ENCODE assay signal across 14 cellular contexts in genomic region chr16:1290032-1290431, GRCh38. TPM values are rescaled to one million over a fixed set of nuclear protein-coding genes. Genes with fewer than 3 reads are reported as not detected.
DNase-seq lines count a peak whose midpoint lies in the region; ATAC-seq and TF ChIP-seq lines count a peak whose summit lies in the region.
"Had no signal": no experiment of that assay in that cellular context is flagged by ENCODE, and none has a peak within 500 bp of the region (broad histone marks: within the 10 kb centered on the region; RNA-seq: fewer than 3 reads in every experiment).

No MANE protein-coding gene starts in this region.

- H3K4me1 ChIP-seq in ES-I3 (ENCODE audit: insufficient read depth, low read length) (peaks cover 4% of the 10 kb centered on the region; the same call in 1 of the 2 replicates), gastroesophageal sphincter (peaks cover 0 to 20% (median 0%) of the 10 kb centered on the region in 3 donors)

- TF ChIP-seq EP300 in gastroesophageal sphincter (IDR thresholded peaks at IDR 0.05) = no peak

- H3K9ac ChIP-seq in ES-I3 (ENCODE audit: low read depth, low read length) = peak overlapping the region; percentile 51; the same call in 1 of the 2 replicates

- no peak for ATAC-seq in left lobe of liver
- no peak for ATAC-seq in HG02970 (IDR thresholded peaks at IDR 0.05; ENCODE audit: low FRiP score, unreplicated experiment)
- no peak for ATAC-seq in gastroesophageal sphincter
- ATAC-seq: Right ventricle myocardium inferior had no signal

- TF ChIP-seq POLR2A in gastroesophageal sphincter (IDR thresholded peaks at IDR 0.05) = no peak

- H3K27me3 ChIP-seq in gastroesophageal sphincter = peaks cover 95% of the 10 kb centered on the region

- no peak for TF ChIP-seq CTCF in gastroesophageal sphincter (IDR thresholded peaks at IDR 0.05)

- DNase-seq in SKM-1 (lab: John Stamatoyannopoulos, UW; ENCODE audit: unreplicated experiment) (peak; percentile 43), left lobe of liver (ENCODE audit: low spot score) (peak; percentile 46), RPMI8226 (no peak)
- DNase-seq: activated CD4-positive, alpha-beta T cell treated with anti-CD3 and anti-CD28 coated beads for 4 hours; activated T-cell treated with anti-CD3 and anti-CD28 coated beads, Interleukin-2, amount 50 U/mL, for 1 hour; ovary; T-helper 9 cell had no signal

- no peak overlapping the region for H3K4me3 ChIP-seq in gastroesophageal sphincter
- H3K4me3 ChIP-seq: ovary had no signal

- H3K9me3 ChIP-seq in ES-I3 (ENCODE audit: control insufficient read depth, insufficient read depth, low read length) (no peaks in the 10 kb centered on the region), gastroesophageal sphincter (no peaks in the 10 kb centered on the region)
- H3K9me3 ChIP-seq: ovary had no signal

- H3K27ac ChIP-seq in gastroesophageal sphincter = no peak overlapping the region
- H3K27ac ChIP-seq: ovary had no signal

- H3K36me3 ChIP-seq in ES-I3 (ENCODE audit: insufficient read depth, low read length) (no peaks in the 10 kb centered on the region), gastroesophageal sphincter (no peaks in the 10 kb centered on the region)
- H3K36me3 ChIP-seq: ovary had no signal

- no CpG with 5 or more reads among the region's 18 CpGs for WGBS in gastroesophageal sphincter (ENCODE audit: low coverage in 1 of 2), 2 donors

RNA-seq across cellular contexts. Expression of gene UBE2I, which starts 19.4 kb away (rescaled TPM):
- 28.0 TPM for total RNA-seq in left lobe of liver
- total RNA-seq in gastroesophageal sphincter = 10 to 100 TPM; 53.3 to 95.9 (median 76.9) TPM

RNA-seq across cellular contexts. Expression of gene TPSD1, which starts 34.2 kb away (rescaled TPM):
- not detected for total RNA-seq in left lobe of liver
- 1 to 10 TPM in 3 of 4 donors, not detected in 1; 2.8 to 6.4 (median 3.7) TPM for total RNA-seq in gastroesophageal sphincter
- total RNA-seq: glomerular endothelial cell, MCF 10A, mononuclear cell had no signal

RNA-seq across cellular contexts. Expression of gene BAIAP3, which starts 43.4 kb away (rescaled TPM):
- total RNA-seq in left lobe of liver (8.1 TPM), gastroesophageal sphincter (10 to 100 TPM in 1 of 4 donors, 1 to 10 TPM in 3; 1.1 to 14.2 (median 3.0) TPM)

RNA-seq across cellular contexts. Expression of gene TPSAB1, which starts 49.5 kb away (rescaled TPM):
- 1.6 TPM for total RNA-seq in left lobe of liver
- total RNA-seq in gastroesophageal sphincter = 10 to 100 TPM; 39.8 to 94.6 (median 63.9) TPM
- total RNA-seq: glomerular endothelial cell, MCF 10A, mononuclear cell had no signal
